8 cellular contexts compared by ENCODE assay signal in genomic region chr18:2654105-2654827, GRCh38. TPM values are rescaled to one million over a fixed set of nuclear protein-coding genes. Genes with fewer than 3 reads are reported as not detected.
DNase-seq lines count a peak whose midpoint lies in the region; ATAC-seq and TF ChIP-seq lines count a peak whose summit lies in the region.

No MANE protein-coding gene starts in this region.

- CTCF ChIA-PET in HCT116 (lab: Charles Lee) = no interaction called here

- H3K79me2 ChIP-seq in HCT116 (ENCODE audit: insufficient read depth, low read length) = peaks cover 36% of the 10 kb centered on the region

- intact Hi-C loops in HCT116 (cut with micrococcal nuclease) = no loop called here
- intact Hi-C loops in breast epithelium (cut with DNase I; ENCODE audit: low total_unique reads) = no loop called here

- no peak for TF ChIP-seq RAD21 in HCT116 (IDR thresholded peaks at IDR 0.05; ENCODE audit: low read depth)

- no peak for TF ChIP-seq POLR2A in HCT116 (IDR thresholded peaks at IDR 0.05; ENCODE audit: borderline replicate concordance, extremely low read depth, insufficient read depth, insufficient read length)
- no peak for TF ChIP-seq POLR2A in breast epithelium (IDR thresholded peaks at IDR 0.05)

- H2AFZ ChIP-seq in HCT116 (ENCODE audit: low read depth, low read length, poor library complexity, severe bottlenecking) = no peak overlapping the region

- H3K9me2 ChIP-seq in HCT116 (ENCODE audit: insufficient read depth) = no peaks in the 10 kb centered on the region

- H3K4me2 ChIP-seq in HCT116 (ENCODE audit: low read length) = peak overlapping the region; percentile 83

- no peak for DNase-seq in HCT116 (ENCODE audit: low read depth, low spot score)
- no peak for DNase-seq in breast epithelium (ENCODE audit: low spot score in 2 of 2)
- DNase-seq in NCI-H2196 (lab: John Stamatoyannopoulos, UW; ENCODE audit: unreplicated experiment) = no peak
- no peak for DNase-seq in NCI-H2081 (lab: John Stamatoyannopoulos, UW)
- DNase-seq in GDM1 (lab: John Stamatoyannopoulos, UW) = no peak
- DNase-seq in stimulated activated CD4-positive, alpha-beta T cell treated with anti-CD3 and anti-CD28 coated beads, Interleukin-1b, Interleukin-23, amount 100 ng/mL, for 48 hours = no peak

- H3K4me1 ChIP-seq in HCT116 (ENCODE audit: control insufficient read depth in 1 of 2, insufficient read depth in 2 of 2, low read length in 2 of 2) (peaks cover 25 to 44% of the 10 kb centered on the region in 2 experiments), breast epithelium (peaks cover 0 to 8% of the 10 kb centered on the region in 2 donors), mononuclear cell (ENCODE audit: insufficient read depth, low read length) (peaks cover 61% of the 10 kb centered on the region)

- peak overlapping the region; percentile 90; the same call in 1 of the 2 replicates for H3K9ac ChIP-seq in HCT116 (ENCODE audit: low read length)

- H3K4me3 ChIP-seq in HCT116 (replicated peaks in 1 of 2; ENCODE audit: low read depth in 1 of 2, low read length in 2 of 2) (peak overlapping the region; percentile 89 to 93; a peak in 3 of 4 replicates), breast epithelium (peak overlapping the region; percentile 91 to 96 (median 91)), mononuclear cell (ENCODE audit: low read length) (peak overlapping the region; percentile 99)

- H3K27me3 ChIP-seq in HCT116 (ENCODE audit: insufficient read depth, low read length) = no peaks in the 10 kb centered on the region
- H3K27me3 ChIP-seq in breast epithelium = no peaks in the 10 kb centered on the region
- H3K27me3 ChIP-seq in mononuclear cell (ENCODE audit: insufficient read depth, low read length) = no peaks in the 10 kb centered on the region

- peaks cover 12% of the 10 kb centered on the region; the same call in 1 of the 2 replicates for H4K20me1 ChIP-seq in HCT116 (ENCODE audit: insufficient read depth)

- ATAC-seq in HCT116 = no peak

- TF ChIP-seq CTCF in 22Rv1 (IDR thresholded peaks at IDR 0.05) (no peak), HCT116 (IDR thresholded peaks at IDR 0.05 in 2 of 3, conservative IDR thresholded peaks at IDR 0.05 in 1 of 3; ENCODE audit: borderline replicate concordance in 1 of 3, insufficient read depth in 1 of 3, low read depth in 2 of 3, low read length in 2 of 3) (no peak), breast epithelium (IDR thresholded peaks at IDR 0.05) (no peak)

- RAD21 ChIA-PET in HCT116 (lab: Charles Lee; ENCODE audit: low non-redundant PET in 1 of 2, low total read pairs in 2 of 2, uncharacterized antibody in 2 of 2, unreplicated experiment in 2 of 2) = no interaction called here

- POLR2A ChIA-PET in HCT116 (lab: Charles Lee) = no interaction called here

- no TSS peak for BruUV-seq in HCT116 (replicated peaks; lab: Mats Ljungman, UMichigan)

- H3K9me3 ChIP-seq in HCT116 (ENCODE audit: control insufficient read depth in 1 of 2, insufficient read depth in 1 of 2, low read depth in 1 of 2, low read length in 2 of 2) (no peaks in the 10 kb centered on the region), breast epithelium (no peaks in the 10 kb centered on the region), mononuclear cell (ENCODE audit: low read depth, low read length) (no peaks in the 10 kb centered on the region)

- no peaks in the 10 kb centered on the region for H3K36me3 ChIP-seq in HCT116 (ENCODE audit: control insufficient read depth in 1 of 2, insufficient read depth in 2 of 2, low read length in 2 of 2)
- no peaks in the 10 kb centered on the region for H3K36me3 ChIP-seq in breast epithelium

- peak overlapping the region; percentile 97 for H3K27ac ChIP-seq in 22Rv1
- H3K27ac ChIP-seq in HCT116 (ENCODE audit: low read depth, low read length) = no peak overlapping the region
- H3K27ac ChIP-seq in breast epithelium = peak overlapping the region; percentile 97 to 99

TF ChIP-seq in HCT116, 20 proteins besides CTCF, POLR2A, EP300 and RAD21:
- TF ChIP-seq CEBPB (IDR thresholded peaks at IDR 0.05; ENCODE audit: low read depth) (no peak), EZH2phosphoT487 (IDR thresholded peaks at IDR 0.05; ENCODE audit: borderline replicate concordance) (no peak), JUND (IDR thresholded peaks at IDR 0.05) (no peak), ZFX (IDR thresholded peaks at IDR 0.05) (no peak), EGR1 (IDR thresholded peaks at IDR 0.05; ENCODE audit: low read depth) (no peak), ELF1 (IDR thresholded peaks at IDR 0.05; ENCODE audit: borderline replicate concordance, low read depth) (no peak; the same call in 1 of the 2 replicates)

RNA-seq across cellular contexts. Expression of gene SMCHD1, which starts 1.3 kb away (rescaled TPM):
- total RNA-seq in HCT116 (2021; ENCODE audit: unreplicated experiment) (48.6 TPM), breast epithelium (100 to 1,000 TPM in 2 of 3 donors, 10 to 100 TPM in 1; 73.9 to 131 (median 102) TPM), mononuclear cell (957 TPM)
- 16.6 and 19.7 TPM in 2 replicates for polyA plus RNA-seq in HCT116 (2012)
